19 cellular contexts compared by ENCODE assay signal in the genomic region with DNA sequence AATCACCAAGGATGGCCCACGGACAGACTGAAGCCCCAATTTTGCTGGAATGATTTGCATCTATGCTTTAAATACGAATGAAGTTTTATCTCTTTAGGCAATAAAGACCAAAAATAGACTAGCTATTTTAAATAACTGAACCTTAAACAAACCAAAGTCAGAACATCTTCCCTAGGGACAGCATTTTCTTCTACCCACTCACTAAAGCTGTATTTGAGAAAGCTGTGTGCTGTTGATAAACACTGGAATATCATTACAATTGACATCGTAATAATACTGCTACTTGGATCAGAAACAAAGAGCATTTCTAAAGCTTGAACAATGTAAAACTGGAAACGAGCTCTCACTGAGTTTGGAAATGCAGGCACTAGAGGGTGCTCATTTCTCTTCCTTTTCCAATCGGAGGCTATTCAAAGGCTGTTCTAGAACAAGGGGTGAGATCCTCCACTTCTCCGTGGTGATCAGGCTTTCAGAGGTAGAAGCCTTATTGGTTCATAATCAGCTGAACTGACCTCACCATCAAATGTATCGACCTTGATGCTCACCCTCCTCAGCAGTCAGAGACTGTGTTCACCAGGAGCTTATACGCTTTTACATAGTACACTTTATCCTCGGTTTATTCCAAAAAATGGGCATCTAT.
DNase-seq lines count a peak whose midpoint lies in the region; ATAC-seq, FAIRE-seq and TF ChIP-seq lines count a peak whose summit lies in the region.
"Had no signal": no experiment of that assay in that cellular context is flagged by ENCODE, and none has a peak within 500 bp of the region (broad histone marks: within the 10 kb centered on the region; RNA-seq: fewer than 3 reads in every experiment).

No MANE protein-coding gene starts in this region.

- no peaks in the 10 kb centered on the region for H3K36me3 ChIP-seq in A673 (ENCODE audit: insufficient read depth, low read length, poor library complexity, severe bottlenecking)
- H3K36me3 ChIP-seq: left ventricle myocardium inferior, MG63 had no signal

- no peak overlapping the region for H3K4me3 Mint-ChIP-seq in activated naive CD8-positive, alpha-beta T cell
- no peak overlapping the region for H3K4me3 Mint-ChIP-seq in activated naive CD8-positive, alpha-beta T cell treated with anti-CD3 and anti-CD28 coated beads for 36 hours
- H3K4me3 Mint-ChIP-seq: natural killer cell had no signal

- H3K4me3 ChIP-seq in A673 (ENCODE audit: low read depth, low read length, poor library complexity, severe bottlenecking), result no peak overlapping the region
- H3K4me3 ChIP-seq: left ventricle myocardium inferior, MG63 had no signal

- H3K27ac ChIP-seq in angular gyrus (ENCODE audit: low read depth, low read length), result peak overlapping the region; percentile 27
- no peak overlapping the region for H3K27ac ChIP-seq in A673 (ENCODE audit: low read depth, low read length, poor library complexity, severe bottlenecking)
- H3K27ac ChIP-seq: left ventricle myocardium inferior had no signal

- no peak for ATAC-seq in GM21447 (IDR thresholded peaks at IDR 0.05; ENCODE audit: unreplicated experiment)
- ATAC-seq: activated naive CD4-positive, alpha-beta T cell treated with anti-CD3 and anti-CD28 coated beads, Interleukin-2, amount 50 U/mL, for 72 hours; natural killer cell had no signal

- FAIRE-seq in RCC 7860 (lab: Jason Lieb, UNC), result no peak

- POLR2A ChIA-PET in A673 (lab: Charles Lee; ENCODE audit: low non-redundant PET), result no interaction called here

- intact Hi-C loops in A673 (cut with micrococcal nuclease; ENCODE audit: unreplicated experiment), result no loop called here

- no peaks in the 10 kb centered on the region for H3K9me3 Mint-ChIP-seq in activated naive CD8-positive, alpha-beta T cell (ENCODE audit: low read depth)
- H3K9me3 Mint-ChIP-seq in activated naive CD8-positive, alpha-beta T cell treated with anti-CD3 and anti-CD28 coated beads for 36 hours, result no peaks in the 10 kb centered on the region
- H3K9me3 Mint-ChIP-seq: activated naive CD4-positive, alpha-beta T cell treated with anti-CD3 and anti-CD28 coated beads, Interleukin-2, amount 50 U/mL, for 72 hours; natural killer cell had no signal

- H3K36me3 Mint-ChIP-seq in activated naive CD8-positive, alpha-beta T cell, result no peaks in the 10 kb centered on the region
- no peaks in the 10 kb centered on the region for H3K36me3 Mint-ChIP-seq in activated naive CD8-positive, alpha-beta T cell treated with anti-CD3 and anti-CD28 coated beads for 36 hours
- H3K36me3 Mint-ChIP-seq: activated naive CD4-positive, alpha-beta T cell treated with anti-CD3 and anti-CD28 coated beads, Interleukin-2, amount 50 U/mL, for 72 hours; natural killer cell had no signal

- DNase-seq in activated naive CD8-positive, alpha-beta T cell treated with anti-CD3 and anti-CD28 coated beads for 36 hours, result no peak
- peak; percentile 66 for DNase-seq in fibroblast of peridontal ligament (ENCODE audit: extremely low read depth)
- DNase-seq in HuH-7 (ENCODE audit: low spot score), result no peak
- no peak for DNase-seq in A673 (ENCODE audit: low spot score)
- DNase-seq in RCC 7860 (ENCODE audit: low spot score), result no peak
- DNase-seq: activated CD4-positive, alpha-beta T cell treated with anti-CD3 and anti-CD28 coated beads for 48 hours; COR-L47; erythroblast; GF-D8; left ventricle myocardium inferior; MG63; natural killer cell; NCI-H1930; NCI-H524 treated with DMSO at 0.1 percent for 48 hours; T-helper 2 cell had no signal

- no TSS peak for BruUV-seq in A673 (replicated peaks; lab: Mats Ljungman, UMichigan)

- H3K4me1 ChIP-seq in A673 (ENCODE audit: insufficient read depth, low read length, poor library complexity, severe bottlenecking), result no peaks in the 10 kb centered on the region
- H3K4me1 ChIP-seq: left ventricle myocardium inferior had no signal

- peaks cover 15% of the 10 kb centered on the region for H3K4me1 Mint-ChIP-seq in activated naive CD8-positive, alpha-beta T cell (ENCODE audit: low read depth)
- H3K4me1 Mint-ChIP-seq in activated naive CD8-positive, alpha-beta T cell treated with anti-CD3 and anti-CD28 coated beads for 36 hours, result peaks cover 8% of the 10 kb centered on the region
- H3K4me1 Mint-ChIP-seq: natural killer cell had no signal

- H3K9me3 ChIP-seq in A673 (ENCODE audit: low read depth, low read length, poor library complexity, severe bottlenecking), result no peaks in the 10 kb centered on the region
- H3K9me3 ChIP-seq: left ventricle myocardium inferior, MG63 had no signal

- H3K27ac Mint-ChIP-seq in activated naive CD8-positive, alpha-beta T cell, result peak overlapping the region; percentile 36
- H3K27ac Mint-ChIP-seq in activated naive CD8-positive, alpha-beta T cell treated with anti-CD3 and anti-CD28 coated beads for 36 hours, result no peak overlapping the region
- H3K27ac Mint-ChIP-seq: activated naive CD4-positive, alpha-beta T cell treated with anti-CD3 and anti-CD28 coated beads, Interleukin-2, amount 50 U/mL, for 72 hours; natural killer cell had no signal

- peaks cover 33% of the 10 kb centered on the region for H3K27me3 ChIP-seq in A673 (replicated peaks; ENCODE audit: insufficient read depth, low read depth, low read length, poor library complexity)
- H3K27me3 ChIP-seq: MG63 had no signal

- TF ChIP-seq CTCF in A673 (conservative IDR thresholded peaks at IDR 0.05; ENCODE audit: low read depth, low read length), result no peak; the same call in 1 of the 2 replicates

- H3K27me3 Mint-ChIP-seq in activated naive CD8-positive, alpha-beta T cell, result no peaks in the 10 kb centered on the region
- no peaks in the 10 kb centered on the region for H3K27me3 Mint-ChIP-seq in activated naive CD8-positive, alpha-beta T cell treated with anti-CD3 and anti-CD28 coated beads for 36 hours

- CTCF ChIA-PET in A673 (lab: Charles Lee), result no interaction called here
